ENCODE assay signal across 29 cellular contexts in genomic region chr6:64895945-64896344, GRCh38.
"Had no signal": no experiment of that assay in that cellular context is flagged by ENCODE, and none has a peak within 500 bp of the region (broad histone marks: within the 10 kb centered on the region; RNA-seq: fewer than 3 reads in every experiment).

No MANE protein-coding gene starts in this region.

- H3K79me2 ChIP-seq: parathyroid adenoma had no signal

- H3K4me1 Mint-ChIP-seq: naive B cell; neural crest cell; stimulated activated naive B cell treated with anti-CD40 and anti-IgM and Interleukin-4, amounts not matched to agents 10 μg/mL and 1 μg/mL and 100 μg/mL, for 72 hours had no signal

- H3K36me3 Mint-ChIP-seq: naive B cell; stimulated activated naive B cell treated with anti-CD40 and anti-IgM and Interleukin-4, amounts not matched to agents 10 μg/mL and 1 μg/mL and 100 μg/mL, for 72 hours had no signal

- H3K9me3 ChIP-seq: mucosa of descending colon, neutrophil, prostate gland, right atrium auricular region, sigmoid colon, suprapubic skin, transverse colon, upper lobe of right lung, vagina had no signal

- H2AFZ ChIP-seq: parathyroid adenoma had no signal

- H3K36me3 ChIP-seq: esophagus muscularis mucosa, heart right ventricle, left lung, neutrophil, prostate gland, right atrium auricular region, sigmoid colon, suprapubic skin, transverse colon, upper lobe of right lung, vagina had no signal

- H3K27me3 Mint-ChIP-seq: naive B cell; natural killer cell treated with Interleukin-12 subunit alpha and Interleukin-12 subunit beta and Interleukin-15 and Interleukin-18, amount 100 ng/mL, for 72 hours; stimulated activated naive B cell treated with anti-CD40 and anti-IgM and Interleukin-4, amounts not matched to agents 10 μg/mL and 1 μg/mL and 100 μg/mL, for 72 hours; stimulated activated naive CD8-positive, alpha-beta T cell treated with anti-CD3 and anti-CD28 coated beads, Interleukin-15, Interleukin-2, amounts not matched to agents 100 ng/mL and 50 ng/mL, for 24 hours had no signal

- H3K27me3 ChIP-seq: esophagus muscularis mucosa, foreskin keratinocyte, heart right ventricle, left lung, neutrophil, right atrium auricular region, sigmoid colon, suprapubic skin, transverse colon, upper lobe of right lung, vagina had no signal

- DNase-seq: effector CD8-positive, alpha-beta T cell; endodermal cell; foreskin keratinocyte; glutamatergic neuron; heart right ventricle; hippocampal formation; left cardiac atrium; left lung; mesenchymal stem cell; mucosa of descending colon; naive B cell; sigmoid colon; stimulated activated CD4-positive, alpha-beta T cell treated with anti-CD3 and anti-CD28 coated beads, Interleukin-4, amount 100 ng/mL, for 4 hours; stimulated activated naive B cell treated with anti-CD40 and anti-IgM and Interleukin-4, amounts not matched to agents 10 μg/mL and 1 μg/mL and 100 μg/mL, for 72 hours; transverse colon; upper lobe of right lung had no signal

- ATAC-seq: foreskin keratinocyte; heart right ventricle; left cardiac atrium; left lung; mucosa of descending colon; natural killer cell treated with Interleukin-12 subunit alpha and Interleukin-12 subunit beta and Interleukin-15 and Interleukin-18, amount 100 ng/mL, for 72 hours; stimulated activated naive B cell treated with anti-CD40 and anti-IgM and Interleukin-4, amounts not matched to agents 10 μg/mL and 1 μg/mL and 100 μg/mL, for 72 hours; upper lobe of right lung had no signal

- H3K4me3 ChIP-seq: esophagus muscularis mucosa, heart right ventricle, left lung, mucosa of descending colon, prostate gland, right atrium auricular region, sigmoid colon, suprapubic skin, transverse colon, upper lobe of right lung, vagina had no signal

- FAIRE-seq: endothelial cell of umbilical vein, islet of Langerhans had no signal

- H3K9ac ChIP-seq: parathyroid adenoma had no signal

- H3K4me1 ChIP-seq: esophagus muscularis mucosa, foreskin keratinocyte, heart right ventricle, left lung, parathyroid adenoma, prostate gland, right atrium auricular region, sigmoid colon, suprapubic skin, transverse colon, upper lobe of right lung, vagina had no signal

- H3K4me3 Mint-ChIP-seq: endodermal cell; mesothelial cell of epicardium; naive B cell; natural killer cell treated with Interleukin-12 subunit alpha and Interleukin-12 subunit beta and Interleukin-15 and Interleukin-18, amount 100 ng/mL, for 72 hours; neural crest cell; stimulated activated naive B cell treated with anti-CD40 and anti-IgM and Interleukin-4, amounts not matched to agents 10 μg/mL and 1 μg/mL and 100 μg/mL, for 72 hours; stimulated activated naive CD8-positive, alpha-beta T cell treated with anti-CD3 and anti-CD28 coated beads, Interleukin-15, Interleukin-2, amounts not matched to agents 100 ng/mL and 50 ng/mL, for 24 hours had no signal

- H3K27ac ChIP-seq: esophagus muscularis mucosa, foreskin keratinocyte, heart right ventricle, left lung, neutrophil, parathyroid adenoma, prostate gland, right atrium auricular region, sigmoid colon, suprapubic skin, transverse colon, upper lobe of right lung, vagina had no signal

- H3K27ac Mint-ChIP-seq: endodermal cell; mesothelial cell of epicardium; natural killer cell treated with Interleukin-12 subunit alpha and Interleukin-12 subunit beta and Interleukin-15 and Interleukin-18, amount 100 ng/mL, for 72 hours; stimulated activated naive B cell treated with anti-CD40 and anti-IgM and Interleukin-4, amounts not matched to agents 10 μg/mL and 1 μg/mL and 100 μg/mL, for 72 hours; stimulated activated naive CD8-positive, alpha-beta T cell treated with anti-CD3 and anti-CD28 coated beads, Interleukin-15, Interleukin-2, amounts not matched to agents 100 ng/mL and 50 ng/mL, for 24 hours had no signal
